ENCODE assay signal across 7 cellular contexts in the genomic region with DNA sequence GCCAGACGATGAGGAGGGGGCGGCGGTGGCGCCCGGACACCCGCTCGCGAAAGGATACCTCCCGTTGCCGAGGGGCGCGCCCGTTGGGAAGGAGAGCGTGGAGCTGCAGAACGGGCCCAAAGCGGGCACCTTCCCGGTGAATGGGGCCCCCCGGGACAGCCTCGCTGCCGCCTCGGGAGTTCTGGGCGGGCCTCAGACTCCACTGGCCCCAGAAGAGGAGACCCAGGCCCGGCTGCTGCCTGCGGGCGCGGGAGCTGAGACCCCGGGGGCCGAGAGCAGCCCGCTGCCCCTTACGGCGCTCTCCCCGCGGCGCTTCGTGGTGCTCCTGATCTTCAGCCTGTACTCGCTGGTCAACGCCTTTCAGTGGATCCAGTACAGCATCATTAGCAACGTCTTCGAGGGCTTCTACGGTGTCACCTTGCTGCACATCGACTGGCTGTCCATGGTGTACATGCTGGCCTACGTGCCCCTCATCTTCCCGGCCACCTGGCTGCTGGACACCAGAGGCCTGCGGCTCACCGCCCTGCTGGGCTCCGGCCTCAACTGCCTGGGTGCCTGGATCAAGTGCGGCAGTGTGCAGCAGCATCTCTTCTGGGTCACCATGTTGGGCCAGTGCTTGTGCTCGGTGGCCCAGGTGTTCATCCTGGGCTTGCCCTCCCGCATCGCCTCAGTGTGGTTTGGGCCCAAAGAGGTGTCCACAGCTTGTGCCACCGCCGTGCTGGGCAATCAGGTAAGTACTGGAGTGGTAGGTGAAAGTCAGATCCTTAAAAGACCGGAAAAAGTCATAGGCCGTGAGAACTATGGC. TPM values are rescaled to one million over a fixed set of nuclear protein-coding genes. Genes with fewer than 3 reads are reported as not detected.
A peak's percentile ranks its signal among the peaks of the same experiment; 100 is the strongest.
DNase-seq lines count a peak whose midpoint lies in the region; ATAC-seq, FAIRE-seq and TF ChIP-seq lines count a peak whose summit lies in the region.

No MANE protein-coding gene starts in this region.

- peak; percentile 50 for DNase-seq in ELR (ENCODE audit: low read depth)
- peak; percentile 32 for DNase-seq in HTR-8/SVneo (ENCODE audit: insufficient read length, low spot score)
- DNase-seq in T-cell, result peak in 14 of 34 experiments; percentile 1 to 19 (median 7)
- peak; percentile 52 for DNase-seq in colonic mucosa
- peak; percentile 44 for DNase-seq in stimulated activated CD8-positive, alpha-beta memory T cell treated with anti-CD3 and anti-CD28 coated beads, Interleukin-4, amount 100 ng/mL, for 48 hours

- no peak for FAIRE-seq in HTR-8/SVneo (lab: Jason Lieb, UNC)

- H3K36me3 Mint-ChIP-seq in T-cell, result peaks cover 8% of the 10 kb centered on the region

- peak overlapping the region in 2 of 3 donors; percentile 97 for H3K4me3 Mint-ChIP-seq in T-cell

- H3K4me1 ChIP-seq in colonic mucosa, result peaks cover 24% of the 10 kb centered on the region
- H3K4me1 ChIP-seq in liver (ENCODE audit: control insufficient read depth in 4 of 4, insufficient read depth in 4 of 4, low read length in 3 of 4), result peaks cover 4 to 15% (median 12%) of the 10 kb centered on the region in 4 donors

- intact Hi-C loops in colonic mucosa (cut with DNase I), result no loop called here

- ATAC-seq in GM21423 (IDR thresholded peaks at IDR 0.05; ENCODE audit: unreplicated experiment) (peak; percentile 12), T-cell (replicated peaks in 1 of 4) (peak; percentile 13 to 25 (median 19))

- peaks cover 17 to 35% (median 28%) of the 10 kb centered on the region in 3 donors for H3K4me1 Mint-ChIP-seq in T-cell

- H3K27ac Mint-ChIP-seq in T-cell, result peak overlapping the region; percentile 92 to 94

- H3K9me3 ChIP-seq in colonic mucosa, result no peaks in the 10 kb centered on the region
- H3K9me3 ChIP-seq in liver (ENCODE audit: control insufficient read depth in 4 of 4, low read length in 3 of 4), result no peaks in the 10 kb centered on the region

- 11% methylated on average over 54 of the region's 54 CpGs for WGBS in liver

- H3K36me3 ChIP-seq in colonic mucosa (no peaks in the 10 kb centered on the region), liver (ENCODE audit: control insufficient read depth in 4 of 4, insufficient read depth in 3 of 4, low read depth in 1 of 4, low read length in 3 of 4) (peaks cover 0 to under 1% (median 0%) of the 10 kb centered on the region in 4 donors)

- no peaks in the 10 kb centered on the region for H3K9me3 Mint-ChIP-seq in T-cell

- peak overlapping the region; percentile 89 for H3K27ac ChIP-seq in colonic mucosa
- peak overlapping the region; percentile 79 to 81 for H3K27ac ChIP-seq in liver (ENCODE audit: low read depth in 1 of 2, low read length in 2 of 2)

- H3K27me3 ChIP-seq in colonic mucosa, result no peaks in the 10 kb centered on the region
- H3K27me3 ChIP-seq in liver (ENCODE audit: control insufficient read depth in 4 of 4, insufficient read depth in 4 of 4, low read length in 3 of 4), result no peaks in the 10 kb centered on the region

- peak overlapping the region; percentile 85 to 91 for H3K9ac ChIP-seq in colonic mucosa (ENCODE audit: low read depth in 2 of 2, low read length in 2 of 2)
- peak overlapping the region in 1 of 2 donors; percentile 72 for H3K9ac ChIP-seq in liver (ENCODE audit: low read depth in 1 of 2, low read length in 2 of 2)

- CTCF ChIA-PET in T-cell (lab: Charles Lee), result interaction anchor here in 1 of 2 donors (0.6 kb wide), 1 partner anchor 256 kb away, joined by 3 read pairs; no protein-coding TSS in a partner anchor

- TF ChIP-seq CTCF in colonic mucosa (IDR thresholded peaks at IDR 0.05) (no peak), liver (IDR thresholded peaks at IDR 0.05; ENCODE audit: low read depth, low read length, missing input control) (no peak)

- H3K4me3 ChIP-seq in colonic mucosa, result peak overlapping the region; percentile 97
- H3K4me3 ChIP-seq in liver (ENCODE audit: low read depth in 1 of 3, low read length in 3 of 3), result peak overlapping the region; percentile 60 to 93 (median 93)

- POLR2A ChIA-PET in T-cell (lab: Charles Lee), result interaction anchor here (0.6 to 0.7 kb wide), 3 partner anchors 64 to 1433 kb away, joined by 3 to 9 read pairs (median 6); no protein-coding TSS in a partner anchor

- no peaks in the 10 kb centered on the region for H3K27me3 Mint-ChIP-seq in T-cell

- TF ChIP-seq RAD21 in liver (IDR thresholded peaks at IDR 0.05), result no peak

TF ChIP-seq in liver, 16 proteins besides CTCF, POLR2A, EP300 and RAD21:
- TF ChIP-seq, protein P1, sequence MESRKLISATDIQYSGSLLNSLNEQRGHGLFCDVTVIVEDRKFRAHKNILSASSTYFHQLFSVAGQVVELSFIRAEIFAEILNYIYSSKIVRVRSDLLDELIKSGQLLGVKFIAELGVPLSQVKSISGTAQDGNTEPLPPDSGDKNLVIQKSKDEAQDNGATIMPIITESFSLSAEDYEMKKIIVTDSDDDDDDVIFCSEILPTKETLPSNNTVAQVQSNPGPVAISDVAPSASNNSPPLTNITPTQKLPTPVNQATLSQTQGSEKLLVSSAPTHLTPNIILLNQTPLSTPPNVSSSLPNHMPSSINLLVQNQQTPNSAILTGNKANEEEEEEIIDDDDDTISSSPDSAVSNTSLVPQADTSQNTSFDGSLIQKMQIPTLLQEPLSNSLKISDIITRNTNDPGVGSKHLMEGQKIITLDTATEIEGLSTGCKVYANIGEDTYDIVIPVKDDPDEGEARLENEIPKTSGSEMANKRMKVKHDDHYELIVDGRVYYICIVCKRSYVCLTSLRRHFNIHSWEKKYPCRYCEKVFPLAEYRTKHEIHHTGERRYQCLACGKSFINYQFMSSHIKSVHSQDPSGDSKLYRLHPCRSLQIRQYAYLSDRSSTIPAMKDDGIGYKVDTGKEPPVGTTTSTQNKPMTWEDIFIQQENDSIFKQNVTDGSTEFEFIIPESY (IDR thresholded peaks at IDR 0.05), result no peak
- TF ChIP-seq SP1 (IDR thresholded peaks at IDR 0.05) (no peak), GABPA (IDR thresholded peaks at IDR 0.05 in 1 of 2, conservative IDR thresholded peaks at IDR 0.05 in 1 of 2) (no peak), HNF4A (conservative IDR thresholded peaks at IDR 0.05) (no peak), EGR1 (IDR thresholded peaks at IDR 0.05; ENCODE audit: low read depth in 2 of 2) (no peak), FOXA2 (IDR thresholded peaks at IDR 0.05) (no peak), TAF1 (conservative IDR thresholded peaks at IDR 0.05) (no peak), NR2F2 (IDR thresholded peaks at IDR 0.05) (no peak), YY1 (IDR thresholded peaks at IDR 0.05) (no peak), JUND (IDR thresholded peaks at IDR 0.05) (no peak), FOXA1 (IDR thresholded peaks at IDR 0.05) (no peak), HNF4G (IDR thresholded peaks at IDR 0.05) (no peak), RXRA (IDR thresholded peaks at IDR 0.05) (no peak)
- TF ChIP-seq, protein P2, sequence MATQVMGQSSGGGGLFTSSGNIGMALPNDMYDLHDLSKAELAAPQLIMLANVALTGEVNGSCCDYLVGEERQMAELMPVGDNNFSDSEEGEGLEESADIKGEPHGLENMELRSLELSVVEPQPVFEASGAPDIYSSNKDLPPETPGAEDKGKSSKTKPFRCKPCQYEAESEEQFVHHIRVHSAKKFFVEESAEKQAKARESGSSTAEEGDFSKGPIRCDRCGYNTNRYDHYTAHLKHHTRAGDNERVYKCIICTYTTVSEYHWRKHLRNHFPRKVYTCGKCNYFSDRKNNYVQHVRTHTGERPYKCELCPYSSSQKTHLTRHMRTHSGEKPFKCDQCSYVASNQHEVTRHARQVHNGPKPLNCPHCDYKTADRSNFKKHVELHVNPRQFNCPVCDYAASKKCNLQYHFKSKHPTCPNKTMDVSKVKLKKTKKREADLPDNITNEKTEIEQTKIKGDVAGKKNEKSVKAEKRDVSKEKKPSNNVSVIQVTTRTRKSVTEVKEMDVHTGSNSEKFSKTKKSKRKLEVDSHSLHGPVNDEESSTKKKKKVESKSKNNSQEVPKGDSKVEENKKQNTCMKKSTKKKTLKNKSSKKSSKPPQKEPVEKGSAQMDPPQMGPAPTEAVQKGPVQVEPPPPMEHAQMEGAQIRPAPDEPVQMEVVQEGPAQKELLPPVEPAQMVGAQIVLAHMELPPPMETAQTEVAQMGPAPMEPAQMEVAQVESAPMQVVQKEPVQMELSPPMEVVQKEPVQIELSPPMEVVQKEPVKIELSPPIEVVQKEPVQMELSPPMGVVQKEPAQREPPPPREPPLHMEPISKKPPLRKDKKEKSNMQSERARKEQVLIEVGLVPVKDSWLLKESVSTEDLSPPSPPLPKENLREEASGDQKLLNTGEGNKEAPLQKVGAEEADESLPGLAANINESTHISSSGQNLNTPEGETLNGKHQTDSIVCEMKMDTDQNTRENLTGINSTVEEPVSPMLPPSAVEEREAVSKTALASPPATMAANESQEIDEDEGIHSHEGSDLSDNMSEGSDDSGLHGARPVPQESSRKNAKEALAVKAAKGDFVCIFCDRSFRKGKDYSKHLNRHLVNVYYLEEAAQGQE (IDR thresholded peaks at IDR 0.05), result no peak
- TF ChIP-seq, protein P3, sequence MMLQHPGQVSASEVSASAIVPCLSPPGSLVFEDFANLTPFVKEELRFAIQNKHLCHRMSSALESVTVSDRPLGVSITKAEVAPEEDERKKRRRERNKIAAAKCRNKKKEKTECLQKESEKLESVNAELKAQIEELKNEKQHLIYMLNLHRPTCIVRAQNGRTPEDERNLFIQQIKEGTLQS (IDR thresholded peaks at IDR 0.05), result no peak
- TF ChIP-seq, protein P4, sequence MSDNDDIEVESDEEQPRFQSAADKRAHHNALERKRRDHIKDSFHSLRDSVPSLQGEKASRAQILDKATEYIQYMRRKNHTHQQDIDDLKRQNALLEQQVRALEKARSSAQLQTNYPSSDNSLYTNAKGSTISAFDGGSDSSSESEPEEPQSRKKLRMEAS (IDR thresholded peaks at IDR 0.05), result no peak

RNA-seq across cellular contexts. Expression of a gene that starts 0.6 kb away (rescaled TPM):
- total RNA-seq in T-cell, result 10 to 100 TPM in 2 of 5 donors, 1 to 10 TPM in 3; 8.5 to 10.8 (median 9.5) TPM
- 10 to 100 TPM in 1 of 2 donors, 1 to 10 TPM in 1; 8.8 to 12.6 TPM for total RNA-seq in colonic mucosa
- total RNA-seq in liver, result 10 to 100 TPM in 1 of 2 donors, 1 to 10 TPM in 1; 3.8 to 14.6 TPM
- 1 to 10 TPM in 1 of 2 donors, under 1 TPM in 1; 0.85 to 1.1 TPM for polyA plus RNA-seq in liver

RNA-seq across cellular contexts. Expression of a gene that starts 11.2 kb away (rescaled TPM):
- under 1 TPM in 1 of 5 donors, not detected in 4; 0.57 TPM for total RNA-seq in T-cell
- total RNA-seq in colonic mucosa, result not detected
- total RNA-seq in liver, result under 1 TPM in 1 of 2 donors, not detected in 1; 0.28 TPM
- not detected for polyA plus RNA-seq in liver
